Comparison of ENCODE assay signal across 2 cellular contexts in genomic region chr3:161401389-161401788, GRCh38.
A peak's percentile ranks its signal among the peaks of the same experiment; 100 is the strongest.
TF ChIP-seq lines count a peak whose summit lies in the region.

No MANE protein-coding gene starts in this region.

TF ChIP-seq in HCT116, 20 proteins besides CTCF, POLR2A, EP300 and RAD21 (continued from another document):
- TF ChIP-seq REST (IDR thresholded peaks at IDR 0.05; ENCODE audit: low read depth) (no peak), CEBPB (IDR thresholded peaks at IDR 0.05; ENCODE audit: low read depth) (no peak), ZBTB33 (IDR thresholded peaks at IDR 0.05; ENCODE audit: extremely low read depth, insufficient replicate concordance, low read length) (no peak), ZNF274 (IDR thresholded peaks at IDR 0.05; ENCODE audit: low read depth, low read length) (no peak), ELF1 (IDR thresholded peaks at IDR 0.05; ENCODE audit: borderline replicate concordance, low read depth) (no peak), CBX3 (IDR thresholded peaks at IDR 0.05; ENCODE audit: low read depth) (no peak), YY1 (IDR thresholded peaks at IDR 0.05; ENCODE audit: extremely low read depth, insufficient replicate concordance, low read depth, low read length) (no peak), EGR1 (IDR thresholded peaks at IDR 0.05; ENCODE audit: low read depth) (no peak), JUND (IDR thresholded peaks at IDR 0.05) (no peak)

TF ChIP-seq in SK-N-SH treated with all-trans-retinoic acid at 6 μM for 48 hours, 23 proteins besides CTCF, POLR2A, EP300 and RAD21 (continued from another document):
- TF ChIP-seq TSHZ2 (CRISPR knock-in tag; IDR thresholded peaks at IDR 0.05): peak; percentile 89
- no peak for TF ChIP-seq POU6F1 (CRISPR knock-in tag; IDR thresholded peaks at IDR 0.05; ENCODE audit: borderline replicate concordance, low read depth)
- 0 out of 2 replicates have a peak, but pooled peaks have one; percentile 28 for TF ChIP-seq ARNTL (CRISPR knock-in tag; IDR thresholded peaks at IDR 0.05; ENCODE audit: borderline replicate concordance, low read depth)
- TF ChIP-seq ZNF8 (CRISPR knock-in tag; IDR thresholded peaks at IDR 0.05): 0 out of 2 replicates have a peak, but pooled peaks have one; percentile 22
- peak; percentile 79; the same call in 1 of the 2 replicates for TF ChIP-seq GLIS3 (CRISPR knock-in tag; IDR thresholded peaks at IDR 0.05)
